In genomic region chr14:105419305-105420091, GRCh38 we compare ENCODE assay signal across 8 cellular contexts. TPM values are rescaled to one million over a fixed set of nuclear protein-coding genes. Genes with fewer than 3 reads are reported as not detected.
DNase-seq lines count a peak whose midpoint lies in the region; ATAC-seq and TF ChIP-seq lines count a peak whose summit lies in the region.

MTA1 (plus strand) TSS chr14:105419827; CDS start chr14:105420036, 209 bp downstream.

- DNase-seq in LHCN-M2 (ENCODE audit: low read depth) (no peak), WTC11 (ENCODE audit: low spot score) (no peak), coronary artery (ENCODE audit: low spot score) (peak; percentile 77), right lobe of liver (peak in 1 of 3 donors; percentile 57), islet precursor cell (no peak)
- peak; percentile 30 to 31 for DNase-seq in stimulated activated CD8-positive, alpha-beta memory T cell treated with anti-CD3 and anti-CD28 coated beads, Interleukin-15, amount 100 ng/mL, for 48 hours (ENCODE audit: low read depth in 2 of 2)

- H3K9me3 Mint-ChIP-seq in WTC11, result no peaks in the 10 kb centered on the region

- H3K27ac ChIP-seq in ACC112 (ENCODE audit: low read depth, low read length), result no peak within 1 kb of the TSS; the same call in 1 of the 2 replicates
- peak within 1 kb of the TSS; percentile 62 to 91 for H3K27ac ChIP-seq in coronary artery
- peak within 1 kb of the TSS; percentile 33 to 73 (median 60) for H3K27ac ChIP-seq in right lobe of liver

- no peak for TF ChIP-seq CTCF in WTC11 (IDR thresholded peaks at IDR 0.05)
- no peak for TF ChIP-seq CTCF in coronary artery (IDR thresholded peaks at IDR 0.05)
- no peak for TF ChIP-seq CTCF in right lobe of liver (IDR thresholded peaks at IDR 0.05)

- no peaks in the 10 kb centered on the region for H3K9me3 ChIP-seq in right lobe of liver

- H3K79me2 ChIP-seq in ACC112 (ENCODE audit: control insufficient read depth, insufficient read depth, low read length, unreplicated experiment), result peaks cover 46% of the 10 kb centered on the region

- intact Hi-C loops in right lobe of liver (cut with DNase I), result no loop called here

- no peak within 1 kb of the TSS; the same call in 1 of the 2 replicates for H3K27ac Mint-ChIP-seq in WTC11

- POLR2A ChIA-PET in WTC11 (lab: Charles Lee), result interaction anchor here (0.6 kb wide), 1 partner anchor 8 kb away, joined by 3 read pairs; no protein-coding TSS in a partner anchor

- peaks cover 26% of the 10 kb centered on the region for H3K4me1 Mint-ChIP-seq in WTC11

- no peaks in the 10 kb centered on the region for H3K27me3 ChIP-seq in ACC112 (ENCODE audit: insufficient read depth, low read length)
- no peaks in the 10 kb centered on the region for H3K27me3 ChIP-seq in right lobe of liver

- H3K27me3 Mint-ChIP-seq in WTC11 (ENCODE audit: low read depth), result peaks cover 25% of the 10 kb centered on the region

- peak within 1 kb of the TSS; percentile 90 for H3K4me3 Mint-ChIP-seq in WTC11

- CTCF ChIA-PET in WTC11 (lab: Charles Lee), result interaction anchor here (1.0 to 1.2 kb wide), 2 partner anchors 49 to 55 kb away, joined by 3 read pairs; no protein-coding TSS in a partner anchor

- peak within 1 kb of the TSS; percentile 73 for H2AFZ ChIP-seq in ACC112 (ENCODE audit: low read length, unreplicated experiment)

- no CpG with 5 or more reads among the region's 93 CpGs for WGBS in right lobe of liver (ENCODE audit: insufficient coverage, low coverage, low lambda C conversion rate, missing lambda C conversion rate)

- peaks cover 19% of the 10 kb centered on the region for H3K4me1 ChIP-seq in ACC112 (ENCODE audit: control insufficient read depth, insufficient read depth, low read length, unreplicated experiment)
- H3K4me1 ChIP-seq in right lobe of liver, result peaks cover 0 to 25% (median 3%) of the 10 kb centered on the region in 4 donors

- H3K36me3 ChIP-seq in ACC112 (ENCODE audit: insufficient read depth, low read length), result no peaks in the 10 kb centered on the region
- H3K36me3 ChIP-seq in right lobe of liver, result no peaks in the 10 kb centered on the region

- ATAC-seq in GM18505 (IDR thresholded peaks at IDR 0.05; ENCODE audit: unreplicated experiment) (no peak), WTC11 (peak; percentile 48), right lobe of liver (peak; percentile 75 to 83 (median 80))

- H3K36me3 Mint-ChIP-seq in WTC11, result peaks cover 9% of the 10 kb centered on the region

- TF ChIP-seq POLR2A in GM18505 (IDR thresholded peaks at IDR 0.05; ENCODE audit: borderline replicate concordance, extremely low read depth, insufficient read depth, insufficient read length), result peak; percentile 42
- TF ChIP-seq POLR2A in right lobe of liver (IDR thresholded peaks at IDR 0.05), result peak; percentile 44

- H3K4me3 ChIP-seq in ACC112 (ENCODE audit: low read depth, low read length), result peak within 1 kb of the TSS; percentile 99
- H3K4me3 ChIP-seq in coronary artery, result peak within 1 kb of the TSS; percentile 95
- peak within 1 kb of the TSS; percentile 60 to 74 (median 69) for H3K4me3 ChIP-seq in right lobe of liver

TF ChIP-seq in WTC11, 78 proteins besides CTCF, POLR2A, EP300 and RAD21 (continues in another document):
- TF ChIP-seq AFF4 (CRISPR knock-in tag; IDR thresholded peaks at IDR 0.05; ENCODE audit: borderline replicate concordance), result no peak
- TF ChIP-seq ATF3 (CRISPR knock-in tag; conservative IDR thresholded peaks at IDR 0.05), result no peak
- TF ChIP-seq, protein P1, sequence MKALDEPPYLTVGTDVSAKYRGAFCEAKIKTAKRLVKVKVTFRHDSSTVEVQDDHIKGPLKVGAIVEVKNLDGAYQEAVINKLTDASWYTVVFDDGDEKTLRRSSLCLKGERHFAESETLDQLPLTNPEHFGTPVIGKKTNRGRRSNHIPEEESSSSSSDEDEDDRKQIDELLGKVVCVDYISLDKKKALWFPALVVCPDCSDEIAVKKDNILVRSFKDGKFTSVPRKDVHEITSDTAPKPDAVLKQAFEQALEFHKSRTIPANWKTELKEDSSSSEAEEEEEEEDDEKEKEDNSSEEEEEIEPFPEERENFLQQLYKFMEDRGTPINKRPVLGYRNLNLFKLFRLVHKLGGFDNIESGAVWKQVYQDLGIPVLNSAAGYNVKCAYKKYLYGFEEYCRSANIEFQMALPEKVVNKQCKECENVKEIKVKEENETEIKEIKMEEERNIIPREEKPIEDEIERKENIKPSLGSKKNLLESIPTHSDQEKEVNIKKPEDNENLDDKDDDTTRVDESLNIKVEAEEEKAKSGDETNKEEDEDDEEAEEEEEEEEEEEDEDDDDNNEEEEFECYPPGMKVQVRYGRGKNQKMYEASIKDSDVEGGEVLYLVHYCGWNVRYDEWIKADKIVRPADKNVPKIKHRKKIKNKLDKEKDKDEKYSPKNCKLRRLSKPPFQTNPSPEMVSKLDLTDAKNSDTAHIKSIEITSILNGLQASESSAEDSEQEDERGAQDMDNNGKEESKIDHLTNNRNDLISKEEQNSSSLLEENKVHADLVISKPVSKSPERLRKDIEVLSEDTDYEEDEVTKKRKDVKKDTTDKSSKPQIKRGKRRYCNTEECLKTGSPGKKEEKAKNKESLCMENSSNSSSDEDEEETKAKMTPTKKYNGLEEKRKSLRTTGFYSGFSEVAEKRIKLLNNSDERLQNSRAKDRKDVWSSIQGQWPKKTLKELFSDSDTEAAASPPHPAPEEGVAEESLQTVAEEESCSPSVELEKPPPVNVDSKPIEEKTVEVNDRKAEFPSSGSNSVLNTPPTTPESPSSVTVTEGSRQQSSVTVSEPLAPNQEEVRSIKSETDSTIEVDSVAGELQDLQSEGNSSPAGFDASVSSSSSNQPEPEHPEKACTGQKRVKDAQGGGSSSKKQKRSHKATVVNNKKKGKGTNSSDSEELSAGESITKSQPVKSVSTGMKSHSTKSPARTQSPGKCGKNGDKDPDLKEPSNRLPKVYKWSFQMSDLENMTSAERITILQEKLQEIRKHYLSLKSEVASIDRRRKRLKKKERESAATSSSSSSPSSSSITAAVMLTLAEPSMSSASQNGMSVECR (CRISPR knock-in tag; IDR thresholded peaks at IDR 0.05; ENCODE audit: borderline replicate concordance), result peak; percentile 64; the same call in 1 of the 2 replicates
- no peak for TF ChIP-seq ZNF532 (CRISPR knock-in tag; IDR thresholded peaks at IDR 0.05; ENCODE audit: borderline replicate concordance)

RNA-seq across cellular contexts. Expression of gene MTA1, which starts in this region (rescaled TPM):
- total RNA-seq in LHCN-M2 (2014; rRNA removed), result 46.7 and 47.9 TPM in 2 replicates
- 37.4 TPM for polyA plus RNA-seq in LHCN-M2 (2012)
- 248 to 279 TPM (median 251 TPM) in 3 replicates for total RNA-seq in WTC11 (2021)
- total RNA-seq in right lobe of liver, result 10 to 100 TPM; 18.6 to 45.1 (median 29.2) TPM

Comparison
In these comparisons a context has a peak if more than half of its experiments do, and no peak if none do; other contexts are left out.
1. DNase-seq: peak in coronary artery (single experiment) and stimulated activated CD8-positive, alpha-beta memory T cell treated with anti-CD3 and anti-CD28 coated beads, Interleukin-15, amount 100 ng/mL, for 48 hours (2 of 2); none in LHCN-M2 (single experiment), WTC11 (single experiment) and islet precursor cell (single experiment).
2. Peak in every context shown above with its lines, with median percentiles within 50 percentile points of each other: H3K4me3 ChIP-seq.